ENCODE assay signal across 1 cellular context in genomic region chr1:240491156-240491555, GRCh38.
TF ChIP-seq lines count a peak whose summit lies in the region.

No MANE protein-coding gene starts in this region.

TF ChIP-seq in H1, 55 proteins besides CTCF, POLR2A, EP300 and RAD21:
- TF ChIP-seq SIN3A (conservative IDR thresholded peaks at IDR 0.05 in 1 of 2, IDR thresholded peaks at IDR 0.05 in 1 of 2; ENCODE audit: low read depth in 1 of 2, low read length in 2 of 2) (no peak), JUND (IDR thresholded peaks at IDR 0.05; ENCODE audit: low read length) (peak; percentile 39; the same call in 1 of the 2 replicates), JUN (IDR thresholded peaks at IDR 0.05; ENCODE audit: low read depth, low read length) (no peak), BACH1 (IDR thresholded peaks at IDR 0.05; ENCODE audit: low read length) (no peak), MAFK (IDR thresholded peaks at IDR 0.05; ENCODE audit: low read depth, low read length) (no peak)
